Comparison of ENCODE assay signal across 8 cellular contexts in the genomic region with DNA sequence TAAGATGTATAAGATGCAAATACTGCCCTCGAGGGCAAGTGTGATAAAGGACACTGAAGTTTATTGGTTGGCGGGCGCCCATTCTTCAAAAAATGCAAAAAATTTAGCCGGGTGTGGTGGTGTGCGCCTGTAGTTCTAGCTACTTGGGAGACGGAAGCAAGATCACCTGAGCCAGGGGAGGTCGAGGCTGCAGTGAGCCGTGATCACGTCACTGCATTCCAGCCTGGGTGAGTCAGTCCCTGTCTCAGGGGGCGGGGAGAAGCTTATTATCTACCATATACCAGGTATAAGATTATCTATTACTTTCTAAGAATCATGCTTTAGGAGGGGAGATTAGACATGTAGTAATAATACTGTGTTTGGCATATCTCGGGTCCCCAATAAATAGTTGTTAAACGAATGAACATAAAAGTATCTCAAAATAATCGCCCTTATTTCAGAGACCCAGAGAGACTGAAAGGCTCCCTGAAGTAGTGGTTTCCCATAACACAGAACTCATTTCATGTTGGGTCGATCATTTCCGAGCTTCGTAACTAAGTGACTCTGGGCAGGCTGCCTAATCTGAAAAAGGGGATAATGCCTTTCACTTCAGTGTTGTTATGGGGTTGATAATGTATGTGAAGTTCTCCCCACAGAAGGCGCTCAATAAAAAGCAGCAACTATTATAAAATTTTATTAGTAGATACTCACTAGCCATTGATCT. TPM values are rescaled to one million over a fixed set of nuclear protein-coding genes. Genes with fewer than 3 reads are reported as not detected.
A peak's percentile ranks its signal among the peaks of the same experiment; 100 is the strongest.
DNase-seq lines count a peak whose midpoint lies in the region; ATAC-seq and TF ChIP-seq lines count a peak whose summit lies in the region.

No MANE protein-coding gene starts in this region.

- ATAC-seq in HG03565 (IDR thresholded peaks at IDR 0.05; ENCODE audit: unreplicated experiment) = no peak

- POLR2A ChIA-PET in MCF 10A (lab: Yijun Ruan, JAX) = interaction anchor here (0.8 to 10.1 kb wide), 25 partner anchors 10 to 427 kb away, joined by 3 to 272 read pairs (median 7); partner anchors contain the start of genes HADHA, HADHB and RAB10

- peaks cover 27% of the 10 kb centered on the region for H3K36me3 Mint-ChIP-seq in MCF 10A (ENCODE audit: insufficient read depth, unreplicated experiment)

- H3K27ac ChIP-seq in mesendoderm (ENCODE audit: low read depth, low read length) = peak overlapping the region; percentile 20
- H3K27ac ChIP-seq in thymus (ENCODE audit: low read depth) = no peak overlapping the region

- H3K4me2 ChIP-seq in mesendoderm (ENCODE audit: low read length) = peak overlapping the region; percentile 73

- H3K4me3 Mint-ChIP-seq in MCF 10A (ENCODE audit: unreplicated experiment) = peak overlapping the region; percentile 96

- in situ Hi-C loops in GM13976 (cut with MboI; ENCODE audit: low sequenced_read_pairs, unreplicated experiment) = loop anchor here (25.0 kb wide), 1 partner anchor 357 kb away; the partner anchor contains the start of gene KIF3C

- peaks cover 4% of the 10 kb centered on the region for H3K79me1 ChIP-seq in mesendoderm (ENCODE audit: low read length)

- peak overlapping the region; percentile 94 for H3K56ac ChIP-seq in mesendoderm (ENCODE audit: low read length)

- H2BK15ac ChIP-seq in mesendoderm (replicated peaks; ENCODE audit: low read depth) = no peak overlapping the region

- peak overlapping the region; percentile 97 for H3K27ac Mint-ChIP-seq in MCF 10A (ENCODE audit: low read depth, unreplicated experiment)

- H3K36me3 ChIP-seq in NT2/D1 (ENCODE audit: insufficient read depth, insufficient read length, low read length) (peaks cover under 1% of the 10 kb centered on the region), mesendoderm (ENCODE audit: control insufficient read depth, insufficient read depth, low read length) (no peaks in the 10 kb centered on the region), thymus (ENCODE audit: control insufficient read depth, insufficient read depth) (no peaks in the 10 kb centered on the region)

- H3K9me3 ChIP-seq in NT2/D1 (ENCODE audit: insufficient read depth, low read length) (no peaks in the 10 kb centered on the region), thymus (ENCODE audit: control insufficient read depth) (no peaks in the 10 kb centered on the region)

- H3K4ac ChIP-seq in mesendoderm (ENCODE audit: low read depth, low read length) = no peak overlapping the region

- CTCF ChIA-PET in MCF 10A (lab: Yijun Ruan, JAX) = interaction anchor here (0.6 to 1.6 kb wide), 6 partner anchors 12 to 450 kb away, joined by 3 to 6 read pairs (median 4); no protein-coding TSS in a partner anchor

- no peak overlapping the region for H2AK5ac ChIP-seq in mesendoderm (ENCODE audit: low read length)

- H3K9ac ChIP-seq in NT2/D1 (ENCODE audit: insufficient read length, low read depth) (peak overlapping the region; percentile 95), mesendoderm (ENCODE audit: low read length) (peak overlapping the region; percentile 89)

- peaks cover 17% of the 10 kb centered on the region for H3K4me1 Mint-ChIP-seq in MCF 10A (ENCODE audit: insufficient read depth, unreplicated experiment)

- H3K79me2 ChIP-seq in mesendoderm (ENCODE audit: control insufficient read depth, insufficient read depth, low read length) = peaks cover 27% of the 10 kb centered on the region

- TF ChIP-seq CTCF in MCF 10A (IDR thresholded peaks at IDR 0.05; ENCODE audit: unreplicated experiment) (no peak), GM13976 (IDR thresholded peaks at IDR 0.05; ENCODE audit: borderline replicate concordance, control extremely low read depth, extremely low read depth, insufficient read depth, missing control alignments) (no peak)

- no peak overlapping the region for H3K18ac ChIP-seq in mesendoderm (ENCODE audit: low read length)

- H3K9me3 Mint-ChIP-seq in MCF 10A (ENCODE audit: unreplicated experiment) = no peaks in the 10 kb centered on the region

- intact Hi-C loops in MCF 10A (cut with micrococcal nuclease) = loop anchor here (5.0 kb wide), 1 partner anchor 97 kb away; no protein-coding TSS in a partner anchor

- H3K4me1 ChIP-seq in NT2/D1 (ENCODE audit: insufficient read depth, insufficient read length) = no peaks in the 10 kb centered on the region
- H3K4me1 ChIP-seq in mesendoderm (ENCODE audit: control insufficient read depth, low read depth, low read length) = no peaks in the 10 kb centered on the region
- peaks cover 7% of the 10 kb centered on the region for H3K4me1 ChIP-seq in thymus (ENCODE audit: control insufficient read depth, insufficient read depth, low read length)

- peak overlapping the region; percentile 92 for H3K4me3 ChIP-seq in NT2/D1 (ENCODE audit: insufficient read length, low read depth)
- H3K4me3 ChIP-seq in mesendoderm (ENCODE audit: low read length) = peak overlapping the region; percentile 95
- H3K4me3 ChIP-seq in thymus (ENCODE audit: low read length) = peak overlapping the region; percentile 57

- no peak overlapping the region for H2BK5ac ChIP-seq in mesendoderm (ENCODE audit: low read length)

- H3K27me3 Mint-ChIP-seq in MCF 10A (ENCODE audit: insufficient read depth, unreplicated experiment) = no peaks in the 10 kb centered on the region

- no peak overlapping the region for H3K23ac ChIP-seq in mesendoderm (ENCODE audit: low read length)

- no peak overlapping the region for H4K5ac ChIP-seq in mesendoderm (ENCODE audit: low read length)

- H3K27me3 ChIP-seq in NT2/D1 (ENCODE audit: insufficient read depth, insufficient read length) = no peaks in the 10 kb centered on the region
- no peaks in the 10 kb centered on the region for H3K27me3 ChIP-seq in mesendoderm (ENCODE audit: insufficient read depth, low read length, poor library complexity)
- H3K27me3 ChIP-seq in thymus (ENCODE audit: control insufficient read depth, insufficient read depth) = no peaks in the 10 kb centered on the region

- DNase-seq in Daoy (ENCODE audit: low read depth) = peak; percentile 69
- DNase-seq in NT2/D1 (ENCODE audit: low read depth, low spot score) = peak; percentile 28
- peak; percentile 47 for DNase-seq in MCF 10A (ENCODE audit: unreplicated experiment)
- DNase-seq in mesendoderm = peak; percentile 84
- no peak for DNase-seq in GM13976 (ENCODE audit: low spot score)
- no peak for DNase-seq in dedifferentiated amniotic fluid mesenchymal stem cell (ENCODE audit: extremely low spot score)

- WGBS in mesendoderm (ENCODE audit: extremely low coverage, insufficient coverage, low lambda C conversion rate) = no CpG with 5 or more reads among the region's 17 CpGs
- WGBS in thymus = 63% methylated on average over 17 of the region's 17 CpGs

- no peak overlapping the region for H4K8ac ChIP-seq in mesendoderm (ENCODE audit: low read depth, low read length)

- no TSS peak for BruUV-seq in MCF 10A (replicated peaks; lab: Mats Ljungman, UMichigan)

- H2BK120ac ChIP-seq in mesendoderm (ENCODE audit: low read depth, low read length) = no peak overlapping the region

RNA-seq across cellular contexts. Expression of gene SELENOI, which starts 1.2 kb away (rescaled TPM):
- 26.1 and 33.2 TPM in 2 replicates for total RNA-seq in Daoy (2014; rRNA removed; shearing (Covaris generic))
- total RNA-seq in MCF 10A (2022) = 43.8 and 51.0 TPM in 2 replicates
- 27.5 TPM for polyA plus RNA-seq in mesendoderm (2013, experiment 1 of 2)
- 27.3 TPM for polyA plus RNA-seq in mesendoderm (2013, experiment 2 of 2)
- 4.6 TPM for polyA plus RNA-seq in thymus

RNA-seq across cellular contexts. Expression of gene ADGRF3, which starts 1.9 kb away (rescaled TPM):
- 0.06 TPM in 1 of 2 replicates, not detected in the other for total RNA-seq in Daoy (2014; rRNA removed; shearing (Covaris generic))
- total RNA-seq in MCF 10A (2022) = 0.17 TPM in 1 of 2 replicates, not detected in the other
- polyA plus RNA-seq in mesendoderm (2013, experiment 1 of 2) = 0.15 TPM
- 0.15 TPM for polyA plus RNA-seq in mesendoderm (2013, experiment 2 of 2)
- 0.39 TPM for polyA plus RNA-seq in thymus

RNA-seq across cellular contexts. Expression of gene DRC1, which starts 57.0 kb away (rescaled TPM):
- total RNA-seq in Daoy (2014; rRNA removed; shearing (Covaris generic)) = not detected in 2 replicates
- total RNA-seq in MCF 10A (2022) = not detected in 2 replicates
- 0.01 TPM for polyA plus RNA-seq in mesendoderm (2013, experiment 1 of 2)
- 0.04 TPM for polyA plus RNA-seq in mesendoderm (2013, experiment 2 of 2)
- polyA plus RNA-seq in thymus = 0.27 TPM

Comparison
In these comparisons a context has a peak if more than half of its experiments do, and no peak if none do; other contexts are left out.
1. DNase-seq: peak in Daoy (single experiment), NT2/D1 (single experiment), MCF 10A (single experiment) and mesendoderm (single experiment); none in GM13976 (single experiment) and dedifferentiated amniotic fluid mesenchymal stem cell (single experiment).
2. Peak in every context shown above with its lines, with median percentiles within 50 percentile points of each other: H3K4me3 ChIP-seq.